In genomic region chr4:41957634-41958033, GRCh38 we compare ENCODE assay signal across 8 cellular contexts. TPM values are rescaled to one million over a fixed set of nuclear protein-coding genes. Genes with fewer than 3 reads are reported as not detected.
A peak's percentile ranks its signal among the peaks of the same experiment; 100 is the strongest.
DNase-seq lines count a peak whose midpoint lies in the region; ATAC-seq and TF ChIP-seq lines count a peak whose summit lies in the region.

No MANE protein-coding gene starts in this region.

- POLR2A ChIA-PET in RWPE1 (lab: Yijun Ruan, JAX; ENCODE audit: low non-redundant PET), result no interaction called here

- ATAC-seq in left lobe of liver (peak; percentile 26), HG02763 (IDR thresholded peaks at IDR 0.05; ENCODE audit: unreplicated experiment) (no peak), GM21447 (IDR thresholded peaks at IDR 0.05; ENCODE audit: unreplicated experiment) (no peak)

- DNase-seq in EH (ENCODE audit: low read depth), result peak; percentile 23
- peak; percentile 11 for DNase-seq in HCEC 1CT
- peak; percentile 9 for DNase-seq in RWPE1 (ENCODE audit: low spot score)
- DNase-seq in left lobe of liver (ENCODE audit: low spot score), result no peak
- no peak for DNase-seq in NCI-H1694 treated with DMSO at 0.1 percent for 48 hours (lab: John Stamatoyannopoulos, UW)
- no peak for DNase-seq in T1000 (lab: John Stamatoyannopoulos, UW)

- CTCF ChIA-PET in RWPE1 (lab: Yijun Ruan, JAX), result interaction anchor here (0.6 to 0.7 kb wide), 3 partner anchors 44 to 1406 kb away, joined by 3 to 8 read pairs (median 6); no protein-coding TSS in a partner anchor

- TF ChIP-seq CTCF in RWPE1 (conservative IDR thresholded peaks at IDR 0.05; ENCODE audit: low read depth), result peak; percentile 16; the same call in 1 of the 2 replicates

- H3K27ac ChIP-seq in RWPE1, result no peak overlapping the region

RNA-seq across cellular contexts. Expression of gene TMEM33, which starts 22.4 kb away (rescaled TPM):
- total RNA-seq in left lobe of liver, result 49.3 TPM

RNA-seq across cellular contexts. Expression of gene DCAF4L1, which starts 23.9 kb away (rescaled TPM):
- 0.13 TPM for total RNA-seq in left lobe of liver

RNA-seq across cellular contexts. Expression of gene SLC30A9, which starts 32.7 kb away (rescaled TPM):
- total RNA-seq in left lobe of liver, result 22.4 TPM

Comparison
In these comparisons a context has a peak if more than half of its experiments do, and no peak if none do; other contexts are left out.
1. DNase-seq: peak in EH (single experiment), HCEC 1CT (single experiment) and RWPE1 (single experiment); none in left lobe of liver (single experiment), NCI-H1694 treated with DMSO at 0.1 percent for 48 hours (single experiment) and T1000 (single experiment).